Comparison of ENCODE assay signal across 8 cellular contexts in the genomic region with DNA sequence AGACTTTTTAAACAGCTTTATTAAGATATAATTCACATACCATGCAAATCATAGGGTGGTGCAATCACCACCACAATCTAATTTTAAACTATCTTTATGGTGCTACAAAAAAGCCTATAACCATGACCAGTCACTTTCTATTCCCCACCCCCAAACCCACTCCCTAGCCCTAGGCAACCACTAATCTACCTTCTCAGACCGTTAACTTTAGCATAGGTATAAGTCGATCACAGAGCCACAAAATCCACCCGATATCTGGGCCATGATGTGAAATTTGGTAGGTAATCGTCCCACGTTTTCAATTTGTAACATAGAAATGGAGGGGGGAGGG. TPM values are rescaled to one million over a fixed set of nuclear protein-coding genes. Genes with fewer than 3 reads are reported as not detected.
DNase-seq lines count a peak whose midpoint lies in the region; FAIRE-seq and TF ChIP-seq lines count a peak whose summit lies in the region.

No MANE protein-coding gene starts in this region.

- in situ Hi-C loops in mammary epithelial cell (cut with MboI; ENCODE audit: low sequenced_read_pairs in 2 of 2) = no loop called here

- H3K9me3 Mint-ChIP-seq in activated naive CD4-positive, alpha-beta T cell treated with anti-CD3 and anti-CD28 coated beads for 36 hours = no peaks in the 10 kb centered on the region

- peak overlapping the region; percentile 88 for H3K4me3 ChIP-seq in Jurkat, Clone E6-1 (ENCODE audit: low read length)
- H3K4me3 ChIP-seq in mammary epithelial cell (replicated peaks in 1 of 3; ENCODE audit: insufficient read depth in 1 of 3, low read depth in 2 of 3, low read length in 3 of 3) (peak overlapping the region; percentile 68 to 98 (median 84)), mucosa of rectum (ENCODE audit: low read length in 2 of 2) (peak overlapping the region; percentile 93 to 98)

- H2AFZ ChIP-seq in mammary epithelial cell (ENCODE audit: low read depth, low read length) = peak overlapping the region; percentile 96

- 4% methylated on average over 5 of the region's 5 CpGs for WGBS in mammary epithelial cell (ENCODE audit: low coverage, missing lambda C conversion rate)

- H3K27ac ChIP-seq in mammary epithelial cell (ENCODE audit: insufficient read depth, low read depth, low read length) (peak overlapping the region; percentile 95), mucosa of rectum (ENCODE audit: low read depth in 2 of 2, low read length in 2 of 2) (peak overlapping the region; percentile 86)

- intact Hi-C loops in activated naive CD4-positive, alpha-beta T cell treated with anti-CD3 and anti-CD28 coated beads for 36 hours (cut with micrococcal nuclease) = loop anchor here (1.0 kb wide), 1 partner anchor 96 kb away; the partner anchor contains the start of gene TYW1B
- intact Hi-C loops in mammary epithelial cell (cut with micrococcal nuclease) = no loop called here

- H4K20me1 ChIP-seq in mammary epithelial cell (ENCODE audit: insufficient read depth, low read length) = no peaks in the 10 kb centered on the region

- H3K27me3 ChIP-seq in mammary epithelial cell (ENCODE audit: insufficient read depth, low read length) (no peaks in the 10 kb centered on the region), mucosa of rectum (ENCODE audit: control insufficient read depth in 2 of 2, insufficient read depth in 2 of 2, low read length in 2 of 2) (no peaks in the 10 kb centered on the region)

- CTCF ChIA-PET in activated naive CD4-positive, alpha-beta T cell treated with anti-CD3 and anti-CD28 coated beads for 36 hours (lab: Charles Lee) = no interaction called here
- CTCF ChIA-PET in mammary epithelial cell (lab: Charles Lee; ENCODE audit: low non-redundant PET) = no interaction called here

- no peak for TF ChIP-seq CTCF in mammary epithelial cell (conservative IDR thresholded peaks at IDR 0.05 in 1 of 2, IDR thresholded peaks at IDR 0.05 in 1 of 2; ENCODE audit: extremely low read depth in 1 of 2, insufficient read depth in 1 of 2, low read depth in 1 of 2, low read length in 2 of 2)

- H3K27me3 Mint-ChIP-seq in activated naive CD4-positive, alpha-beta T cell treated with anti-CD3 and anti-CD28 coated beads for 36 hours (ENCODE audit: low read depth) = no peaks in the 10 kb centered on the region

- TSS peak; percentile 92 for BruUV-seq in mammary epithelial cell (replicated peaks; lab: Mats Ljungman, UMichigan)

- peak overlapping the region; percentile 96 for H3K4me3 Mint-ChIP-seq in activated naive CD4-positive, alpha-beta T cell treated with anti-CD3 and anti-CD28 coated beads for 36 hours

- H3K4me1 Mint-ChIP-seq in activated naive CD4-positive, alpha-beta T cell treated with anti-CD3 and anti-CD28 coated beads for 36 hours (ENCODE audit: low read depth) = peaks cover 28% of the 10 kb centered on the region

- no peaks in the 10 kb centered on the region for H3K9me3 ChIP-seq in mammary epithelial cell (replicated peaks; ENCODE audit: insufficient read depth, low read length)
- H3K9me3 ChIP-seq in mucosa of rectum (ENCODE audit: control insufficient read depth in 2 of 2, low read length in 2 of 2) = no peaks in the 10 kb centered on the region

- peaks cover 8% of the 10 kb centered on the region for H3K4me1 ChIP-seq in mammary epithelial cell (ENCODE audit: insufficient read depth, low read length)
- peaks cover 7 to 10% of the 10 kb centered on the region in 2 donors for H3K4me1 ChIP-seq in mucosa of rectum (ENCODE audit: control insufficient read depth in 2 of 2, insufficient read depth in 2 of 2, low read length in 2 of 2)

- dilution Hi-C loops in mammary epithelial cell (cut with HindIII; ENCODE audit: low sequenced_read_pairs) = no loop called here

- H3K9ac ChIP-seq in mammary epithelial cell (ENCODE audit: insufficient read depth, low read length) (peak overlapping the region; percentile 99), mucosa of rectum (ENCODE audit: low read depth in 1 of 2, low read length in 2 of 2) (peak overlapping the region; percentile 94)

- peaks cover 87% of the 10 kb centered on the region for H3K79me2 ChIP-seq in mammary epithelial cell (ENCODE audit: insufficient read depth, low read length)

- H3K4me2 ChIP-seq in mammary epithelial cell (ENCODE audit: insufficient read depth, low read depth, low read length) = peak overlapping the region; percentile 92

- H3K36me3 Mint-ChIP-seq in activated naive CD4-positive, alpha-beta T cell treated with anti-CD3 and anti-CD28 coated beads for 36 hours (ENCODE audit: low read depth) = peaks cover 35% of the 10 kb centered on the region

- H3K27ac Mint-ChIP-seq in activated naive CD4-positive, alpha-beta T cell treated with anti-CD3 and anti-CD28 coated beads for 36 hours = peak overlapping the region; percentile 98

- peaks cover 15% of the 10 kb centered on the region for H3K36me3 ChIP-seq in mammary epithelial cell (ENCODE audit: insufficient read depth, low read length)
- H3K36me3 ChIP-seq in mucosa of rectum (ENCODE audit: control insufficient read depth in 2 of 2, insufficient read depth in 2 of 2, low read length in 2 of 2) = peaks cover 14 to 23% of the 10 kb centered on the region in 2 donors

- FAIRE-seq in frontal cortex (lab: Jason Lieb, UNC) = no peak

- no peak for DNase-seq in activated naive CD4-positive, alpha-beta T cell treated with anti-CD3 and anti-CD28 coated beads for 36 hours
- DNase-seq in activated naive CD4-positive, alpha-beta T cell treated with Interleukin-2 at 50 U/mL for 16 hours = no peak
- DNase-seq in Jurkat, Clone E6-1 (ENCODE audit: low read depth, low spot score) = no peak
- DNase-seq in mammary epithelial cell = no peak
- no peak for DNase-seq in COLO829 (ENCODE audit: low spot score)
- DNase-seq in frontal cortex (ENCODE audit: low spot score in 2 of 2) = no peak
- DNase-seq in SW480 (ENCODE audit: low spot score) = no peak

RNA-seq across cellular contexts. Expression of gene POM121, which starts 0.5 kb away (rescaled TPM):
- 10 to 100 TPM; 35.7 to 35.9 TPM for total RNA-seq in activated naive CD4-positive, alpha-beta T cell treated with anti-CD3 and anti-CD28 coated beads for 36 hours
- polyA plus RNA-seq in Jurkat, Clone E6-1 (2012; ENCODE audit: insufficient read depth, insufficient read length) = 41.9 TPM
- total RNA-seq in mammary epithelial cell (10 to 100 TPM; 10.7 to 49.6 TPM), frontal cortex (4.9 TPM)
- polyA plus RNA-seq in mammary epithelial cell = 12.0 TPM
- 43.7 TPM for polyA minus RNA-seq in mammary epithelial cell

RNA-seq across cellular contexts. Expression of gene TRIM74, which starts 44.9 kb away (rescaled TPM):
- under 1 TPM; 0.72 to 0.86 TPM for total RNA-seq in activated naive CD4-positive, alpha-beta T cell treated with anti-CD3 and anti-CD28 coated beads for 36 hours
- polyA plus RNA-seq in Jurkat, Clone E6-1 (2012; ENCODE audit: insufficient read depth, insufficient read length) = 3.2 TPM
- total RNA-seq in mammary epithelial cell (under 1 TPM in 1 of 2 donors, not detected in 1; 0.50 TPM), frontal cortex (not detected)
- polyA plus RNA-seq in mammary epithelial cell = 0.03 TPM
- polyA minus RNA-seq in mammary epithelial cell = not detected
